1 cellular context compared by ENCODE assay signal in the genomic region with DNA sequence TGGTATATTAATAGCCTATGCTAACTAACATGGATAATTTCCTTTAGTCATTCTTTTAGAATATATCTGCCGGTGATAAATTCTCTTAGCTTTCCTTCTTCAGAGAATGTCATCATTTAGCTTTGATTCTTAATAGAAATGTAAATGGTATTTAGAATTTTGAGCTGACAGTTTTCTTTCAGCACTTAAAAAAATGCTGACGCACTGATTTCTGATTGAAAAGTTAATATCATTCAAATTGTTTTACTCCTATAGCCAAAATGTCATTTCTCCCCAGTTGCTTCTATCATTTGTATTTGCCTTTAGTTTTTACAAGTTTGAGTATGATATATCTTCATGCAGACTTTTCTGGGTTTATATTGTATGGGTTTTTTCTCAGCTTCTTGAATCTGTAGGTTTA.
A peak's percentile ranks its signal among the peaks of the same experiment; 100 is the strongest.
TF ChIP-seq lines count a peak whose summit lies in the region.

No MANE protein-coding gene starts in this region.

TF ChIP-seq in H1, 55 proteins besides CTCF, POLR2A, EP300 and RAD21:
- TF ChIP-seq SP4 (IDR thresholded peaks at IDR 0.05; ENCODE audit: low read length) (no peak), MAFK (IDR thresholded peaks at IDR 0.05; ENCODE audit: low read depth, low read length) (peak; percentile 62; the same call in 1 of the 2 replicates), SIX5 (IDR thresholded peaks at IDR 0.05; ENCODE audit: low read depth, low read length) (no peak)
